28 cellular contexts compared by ENCODE assay signal in genomic region chr13:32087955-32088747, GRCh38. TPM values are rescaled to one million over a fixed set of nuclear protein-coding genes. Genes with fewer than 3 reads are reported as not detected.
DNase-seq lines count a peak whose midpoint lies in the region; ATAC-seq, FAIRE-seq and TF ChIP-seq lines count a peak whose summit lies in the region.
"Had no signal": no experiment of that assay in that cellular context is flagged by ENCODE, and none has a peak within 500 bp of the region (broad histone marks: within the 10 kb centered on the region; RNA-seq: fewer than 3 reads in every experiment).

No MANE protein-coding gene starts in this region.

- no peak overlapping the region for H2AFZ ChIP-seq in HepG2 (ENCODE audit: low read length)

- POLR2A ChIA-PET in HepG2 (lab: Yijun Ruan, JAX): interaction anchor here (1.1 kb wide), 1 partner anchor 57 kb away, joined by 4 read pairs; the partner anchor contains the start of gene FRY

- H3K9me3 Mint-ChIP-seq in stimulated activated naive CD8-positive, alpha-beta T cell treated with anti-CD3 and anti-CD28 coated beads, Interleukin-15, amount 100 ng/mL, for 72 hours: no peaks in the 10 kb centered on the region
- H3K9me3 Mint-ChIP-seq: activated T-helper 17 cell treated with anti-CD3 and anti-CD28 coated beads, Interleukin-2, amount 50 U/mL, for 72 hours; neural crest cell had no signal

- FAIRE-seq in HepG2 (lab: Jason Lieb, UNC): peak; percentile 34
- FAIRE-seq: A549, frontal cortex, GM12891 had no signal

- TF ChIP-seq POLR2A in HepG2 (IDR thresholded peaks at IDR 0.05; ENCODE audit: insufficient read depth in 1 of 2, low read depth in 2 of 2, low read length in 2 of 2): no peak

- CTCF ChIA-PET in HepG2 (lab: Yijun Ruan, JAX; ENCODE audit: low intra/inter-chr PET ratio, low total read pairs): no interaction called here

- no peak overlapping the region for H3K27ac Mint-ChIP-seq in stimulated activated naive CD8-positive, alpha-beta T cell treated with anti-CD3 and anti-CD28 coated beads, Interleukin-15, amount 100 ng/mL, for 72 hours
- H3K27ac Mint-ChIP-seq: activated naive CD8-positive, alpha-beta T cell; activated T-helper 17 cell treated with anti-CD3 and anti-CD28 coated beads, Interleukin-2, amount 50 U/mL, for 72 hours; effector memory CD8-positive, alpha-beta T cell had no signal

- DNase-seq in heart right ventricle: no peak
- DNase-seq in right cardiac atrium: no peak
- DNase-seq in astrocyte of the spinal cord (ENCODE audit: low read depth, low spot score): peak; percentile 42
- DNase-seq in HepG2 (ENCODE audit: low spot score): peak; percentile 91
- DNase-seq in stimulated activated naive CD8-positive, alpha-beta T cell treated with anti-CD3 and anti-CD28 coated beads, Interleukin-15, amount 100 ng/mL, for 72 hours: no peak
- DNase-seq in activated CD4-positive, alpha-beta T cell treated with anti-CD3 and anti-CD28 coated beads for 1 hour: no peak
- DNase-seq in NCI-H187 treated with DMSO at 0.1 percent for 48 hours (lab: John Stamatoyannopoulos, UW): no peak
- no peak for DNase-seq in GM13976 (ENCODE audit: low spot score)
- DNase-seq: activated CD4-positive, alpha-beta T cell treated with anti-CD3 and anti-CD28 coated beads, Interleukin-2, amount 50 U/mL, for 48 hours; activated CD4-positive, CD25-positive, alpha-beta regulatory T cell; activated CD8-positive, alpha-beta memory T cell treated with anti-CD3 and anti-CD28 coated beads, Interleukin-2, amount 50 U/mL, for 48 hours; brain microvascular endothelial cell; DND-41; effector memory CD8-positive, alpha-beta T cell; hippocampal formation; NCI-H1048; NCI-H446; OCI-M1; T-helper 9 cell had no signal

- no peaks in the 10 kb centered on the region for H4K20me1 ChIP-seq in HepG2 (ENCODE audit: insufficient read depth, low read length)

- H3K4me1 Mint-ChIP-seq in stimulated activated naive CD8-positive, alpha-beta T cell treated with anti-CD3 and anti-CD28 coated beads, Interleukin-15, amount 100 ng/mL, for 72 hours: no peaks in the 10 kb centered on the region

- TF ChIP-seq CTCF in heart right ventricle (IDR thresholded peaks at IDR 0.05) (no peak), astrocyte of the spinal cord (IDR thresholded peaks at IDR 0.05; ENCODE audit: low read depth, low read length) (no peak), HepG2 (CRISPR knock-in tag; IDR thresholded peaks at IDR 0.05) (no peak), GM13976 (IDR thresholded peaks at IDR 0.05; ENCODE audit: borderline replicate concordance, control extremely low read depth, extremely low read depth, insufficient read depth, missing control alignments) (no peak)

- in situ Hi-C loops in astrocyte of the spinal cord (cut with HindIII; ENCODE audit: low sequenced_read_pairs): no loop called here
- in situ Hi-C loops in HepG2 (cut with HindIII; ENCODE audit: extremely low pct_ligation_motif_present, low pct_unique_long_range_greater_than_20kb): no loop called here
- in situ Hi-C loops in GM13976 (cut with MboI; ENCODE audit: low sequenced_read_pairs, unreplicated experiment): no loop called here

- peaks cover 0 to 5% (median 0%) of the 10 kb centered on the region in 9 donors for H3K36me3 ChIP-seq in heart right ventricle
- peaks cover 2 to 14% of the 10 kb centered on the region in 2 experiments; a peak in 3 of 5 replicates for H3K36me3 ChIP-seq in HepG2 (replicated peaks in 1 of 2; ENCODE audit: control insufficient read depth in 1 of 2, insufficient read depth in 2 of 2, low read length in 2 of 2)
- H3K36me3 ChIP-seq: brain microvascular endothelial cell, HAP-1, tibial nerve had no signal

- peak in 1 of 2 experiments; percentile 73; a peak in 2 of 4 replicates for TF ChIP-seq EP300 in HepG2 (IDR thresholded peaks at IDR 0.05; ENCODE audit: low read depth in 2 of 2, low read length in 2 of 2)
- peak; percentile 37; the same call in 1 of the 2 replicates for TF ChIP-seq EP300 in HepG2 (CRISPR knock-in tag; IDR thresholded peaks at IDR 0.05; ENCODE audit: borderline replicate concordance)

- no TSS peak for BruUV-seq in HepG2 (replicated peaks; lab: Mats Ljungman, UMichigan)

- H3K4me3 Mint-ChIP-seq in stimulated activated naive CD8-positive, alpha-beta T cell treated with anti-CD3 and anti-CD28 coated beads, Interleukin-15, amount 100 ng/mL, for 72 hours: no peak overlapping the region
- H3K4me3 Mint-ChIP-seq: activated naive CD8-positive, alpha-beta T cell; activated T-helper 17 cell treated with anti-CD3 and anti-CD28 coated beads, Interleukin-2, amount 50 U/mL, for 72 hours; effector memory CD8-positive, alpha-beta T cell; neural crest cell had no signal

- H3K27me3 Mint-ChIP-seq in stimulated activated naive CD8-positive, alpha-beta T cell treated with anti-CD3 and anti-CD28 coated beads, Interleukin-15, amount 100 ng/mL, for 72 hours: no peaks in the 10 kb centered on the region
- H3K27me3 Mint-ChIP-seq: activated naive CD8-positive, alpha-beta T cell; activated T-helper 17 cell treated with anti-CD3 and anti-CD28 coated beads, Interleukin-2, amount 50 U/mL, for 72 hours had no signal

- H3K9me3 ChIP-seq in heart right ventricle (no peaks in the 10 kb centered on the region), right cardiac atrium (ENCODE audit: control insufficient read depth, low read length) (no peaks in the 10 kb centered on the region), HepG2 (ENCODE audit: low read length) (no peaks in the 10 kb centered on the region)
- H3K9me3 ChIP-seq: A549, HAP-1, tibial nerve had no signal

- H3K79me2 ChIP-seq in HepG2 (ENCODE audit: insufficient read depth, low read length): no peaks in the 10 kb centered on the region

- H3K4me1 ChIP-seq in heart right ventricle (peaks cover 0 to 50% (median 32%) of the 10 kb centered on the region in 9 donors), right cardiac atrium (ENCODE audit: control insufficient read depth, insufficient read depth, low read length) (peaks cover 4% of the 10 kb centered on the region), HepG2 (ENCODE audit: insufficient read depth, low read length) (peaks cover 64% of the 10 kb centered on the region)
- H3K4me1 ChIP-seq: HAP-1, tibial nerve had no signal

- intact Hi-C loops in heart right ventricle (cut with DNase I): no loop called here
- intact Hi-C loops in right cardiac atrium (cut with DNase I): no loop called here
- intact Hi-C loops in HepG2 (cut with micrococcal nuclease; ENCODE audit: unreplicated experiment): no loop called here

- no peaks in the 10 kb centered on the region for H3K27me3 ChIP-seq in heart right ventricle
- no peaks in the 10 kb centered on the region for H3K27me3 ChIP-seq in right cardiac atrium (ENCODE audit: control insufficient read depth, insufficient read depth)
- H3K27me3 ChIP-seq in HepG2 (ENCODE audit: control insufficient read depth in 1 of 2, insufficient read depth in 2 of 2, low read length in 2 of 2): no peaks in the 10 kb centered on the region
- H3K27me3 ChIP-seq: brain microvascular endothelial cell, tibial nerve had no signal

- ATAC-seq in heart right ventricle (peak in 1 of 8 donors; percentile 19), right cardiac atrium (no peak), HepG2 (peak; percentile 94)
- no peak for ATAC-seq in stimulated activated naive CD8-positive, alpha-beta T cell treated with anti-CD3 and anti-CD28 coated beads, Interleukin-15, amount 100 ng/mL, for 72 hours
- ATAC-seq: A549; activated T-helper 17 cell treated with anti-CD3 and anti-CD28 coated beads, Interleukin-2, amount 50 U/mL, for 72 hours; effector memory CD8-positive, alpha-beta T cell; sciatic nerve had no signal

- WGBS in heart right ventricle, 2 donors: 41 to 71% methylated on average over 1 of the region's 1 CpG
- 55% methylated on average over 1 of the region's 1 CpG for WGBS in right cardiac atrium
- WGBS in HepG2 (ENCODE audit: low lambda C conversion rate): 84% methylated on average over 1 of the region's 1 CpG

- 0 out of 2 replicates have a peak overlapping the region, but pooled peaks have one; percentile 15 for H3K4me2 ChIP-seq in HepG2 (ENCODE audit: low read depth, low read length)
- H3K4me2 ChIP-seq: A549 had no signal

- H3K27ac ChIP-seq in heart right ventricle (peak overlapping the region in 6 of 10 donors; percentile 1 to 55 (median 19)), right cardiac atrium (ENCODE audit: low read length) (no peak overlapping the region), HepG2 (ENCODE audit: extremely low read length, insufficient read depth, low read length) (peak overlapping the region; percentile 47)
- H3K27ac ChIP-seq: A549, brain microvascular endothelial cell, tibial nerve had no signal

- H3K9ac ChIP-seq in HepG2 (ENCODE audit: insufficient read depth, low read depth, low read length): no peak overlapping the region

- H3K4me3 ChIP-seq in heart right ventricle (no peak overlapping the region), right cardiac atrium (ENCODE audit: low read length) (no peak overlapping the region), astrocyte of the spinal cord (ENCODE audit: low read depth, low read length) (no peak overlapping the region), HepG2 (replicated peaks in 1 of 3; ENCODE audit: insufficient read depth in 1 of 3, low read depth in 2 of 3, low read length in 3 of 3) (no peak overlapping the region)
- H3K4me3 ChIP-seq: A549, HAP-1, tibial nerve had no signal

- no peak for TF ChIP-seq RAD21 in HepG2 (CRISPR knock-in tag; IDR thresholded peaks at IDR 0.05)

RNA-seq across cellular contexts. Expression of gene FRY, which starts 56.6 kb away (rescaled TPM):
- total RNA-seq in heart right ventricle (100 to 1,000 TPM; 111 to 268 (median 241) TPM), right cardiac atrium (100 to 1,000 TPM; 101 to 139 (median 116) TPM), HepG2 (2016; rRNA removed; fragmentation: Illumina TruSeq; extraction: Trizol) (8.2 and 14.8 TPM in 2 replicates)
- polyA plus RNA-seq in heart right ventricle (10 to 100 TPM; 24.9 to 31.3 TPM), right cardiac atrium (29.0 TPM), HepG2 (2011; rRNA removed) (13.1 and 14.6 TPM in 2 replicates)
- 0.79 and 2.0 TPM in 2 replicates for total RNA-seq in HepG2 (2016; cell fraction: cytosol; rRNA removed; fragmentation: Illumina TruSeq; extraction: Trizol; ENCODE audit: low read depth)
- total RNA-seq in HepG2 (2016; cell fraction: insoluble cytoplasmic fraction; rRNA removed; fragmentation: Illumina TruSeq; extraction: Trizol): 8.5 and 12.8 TPM in 2 replicates
- 3.9 and 4.5 TPM in 2 replicates for total RNA-seq in HepG2 (2016; cell fraction: membrane; rRNA removed; fragmentation: Illumina TruSeq; extraction: Trizol)
- 17.8 and 23.0 TPM in 2 replicates for total RNA-seq in HepG2 (2016; cell fraction: nucleus; rRNA removed; fragmentation: Illumina TruSeq; extraction: Trizol)
- 9.9 and 10.4 TPM in 2 replicates for polyA plus RNA-seq in HepG2 (2011; cell fraction: cytosol; rRNA removed)
- polyA plus RNA-seq in HepG2 (2011; cell fraction: nucleus; rRNA removed): 29.4 and 34.8 TPM in 2 replicates
- polyA plus RNA-seq in HepG2 (2012): 9.7 and 12.6 TPM in 2 replicates
- 0.15 and 0.58 TPM in 2 replicates for polyA plus RNA-seq in HepG2 (2016; cell fraction: cytosol; fragmentation: Illumina TruSeq; extraction: Trizol; ENCODE audit: low read depth)
- 5.1 and 9.9 TPM in 2 replicates for polyA plus RNA-seq in HepG2 (2016; cell fraction: insoluble cytoplasmic fraction; fragmentation: Illumina TruSeq; extraction: Trizol; ENCODE audit: low read depth)
- polyA plus RNA-seq in HepG2 (2016; cell fraction: membrane; fragmentation: Illumina TruSeq; extraction: Trizol; ENCODE audit: low read depth): 0.74 and 1.2 TPM in 2 replicates
- 12.9 and 13.2 TPM in 2 replicates for polyA plus RNA-seq in HepG2 (2016; cell fraction: nucleus; fragmentation: Illumina TruSeq; extraction: Trizol; ENCODE audit: insufficient read depth, low read depth)
- 0.94 and 34.8 TPM in 2 replicates for polyA minus RNA-seq in HepG2 (2011; rRNA and poly(A)+ RNA removed; ENCODE audit: low replicate concordance)
- polyA minus RNA-seq in HepG2 (2011; cell fraction: cytosol; rRNA and poly(A)+ RNA removed): 19.9 and 22.5 TPM in 2 replicates
- polyA minus RNA-seq in HepG2 (2011; cell fraction: nucleus; rRNA and poly(A)+ RNA removed): 96.2 and 115 TPM in 2 replicates

Comparison
In these comparisons a context has a peak if more than half of its experiments do, and no peak if none do; other contexts are left out.
1. DNase-seq: peak in astrocyte of the spinal cord (single experiment) and HepG2 (single experiment); none in heart right ventricle (0 of 2), right cardiac atrium (0 of 3), stimulated activated naive CD8-positive, alpha-beta T cell treated with anti-CD3 and anti-CD28 coated beads, Interleukin-15, amount 100 ng/mL, for 72 hours (0 of 2), activated CD4-positive, alpha-beta T cell treated with anti-CD3 and anti-CD28 coated beads for 1 hour (single experiment), NCI-H187 treated with DMSO at 0.1 percent for 48 hours (single experiment) and GM13976 (single experiment).
2. RNA of gene FRY, which starts 56.6 kb away (total RNA-seq): 111 to 268 TPM in heart right ventricle and 101 to 139 TPM in right cardiac atrium; 0.79 to 23.0 TPM in HepG2; every median in the first group is over 4 times any median in the second.